ENCODE assay signal across 9 cellular contexts in the genomic region with DNA sequence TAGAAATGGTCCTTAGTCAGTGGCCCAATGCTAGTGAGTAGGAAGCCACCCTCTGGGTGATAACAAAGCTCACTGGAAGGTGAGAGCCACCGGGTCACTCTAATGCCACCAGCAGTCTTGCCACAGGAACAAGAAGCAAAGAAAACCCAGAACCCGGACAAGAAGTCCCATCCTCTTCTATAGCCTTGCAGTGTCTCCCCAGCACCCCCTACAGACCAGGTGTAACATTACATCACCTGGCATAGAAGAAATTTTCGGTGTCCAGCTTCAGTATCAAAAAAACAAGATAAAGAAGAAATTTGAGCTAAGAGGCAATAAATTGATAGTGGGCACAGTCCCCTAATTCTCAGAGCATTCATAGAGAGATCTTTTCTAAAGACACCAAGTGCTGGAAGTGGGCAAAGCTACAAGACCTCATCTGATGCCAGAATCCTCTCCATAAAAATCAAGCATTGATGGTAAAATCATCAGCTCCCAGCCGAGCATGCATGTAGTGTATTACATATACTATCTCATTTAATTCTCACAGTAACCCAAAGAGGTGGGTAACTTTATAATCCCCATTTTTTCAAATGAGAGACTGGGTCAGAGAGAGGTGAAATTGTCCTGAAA.
DNase-seq lines count a peak whose midpoint lies in the region; ATAC-seq and TF ChIP-seq lines count a peak whose summit lies in the region.
"Had no signal": no experiment of that assay in that cellular context is flagged by ENCODE, and none has a peak within 500 bp of the region (broad histone marks: within the 10 kb centered on the region; RNA-seq: fewer than 3 reads in every experiment).

No MANE protein-coding gene starts in this region.

- no peaks in the 10 kb centered on the region for H3K9me3 Mint-ChIP-seq in CD8-positive, alpha-beta T cell

- no peaks in the 10 kb centered on the region for H3K4me1 Mint-ChIP-seq in CD8-positive, alpha-beta T cell (ENCODE audit: low read depth)

- DNase-seq in CD8-positive, alpha-beta T cell, result no peak
- DNase-seq in GM13976 (ENCODE audit: low spot score) (peak; percentile 56), T-helper 9 cell (peak; percentile 14), iPS-NIHi7 (ENCODE audit: extremely low spot score) (peak; percentile 81), occipital lobe (lab: John Stamatoyannopoulos, UW) (no peak)

- no peaks in the 10 kb centered on the region for H3K27me3 ChIP-seq in CD8-positive, alpha-beta T cell (ENCODE audit: insufficient read depth, low read length)

- no peaks in the 10 kb centered on the region for H3K36me3 ChIP-seq in CD8-positive, alpha-beta T cell (ENCODE audit: insufficient read depth, low read length)

- no peak for ATAC-seq in CD8-positive, alpha-beta T cell
- ATAC-seq in GM18502 (IDR thresholded peaks at IDR 0.05; ENCODE audit: poor library complexity, unreplicated experiment) (no peak), HG03280 (IDR thresholded peaks at IDR 0.05; ENCODE audit: unreplicated experiment) (no peak), HG03442 (IDR thresholded peaks at IDR 0.05; ENCODE audit: unreplicated experiment) (no peak)
- ATAC-seq: left colon had no signal

- no peaks in the 10 kb centered on the region for H3K36me3 Mint-ChIP-seq in CD8-positive, alpha-beta T cell

- no peak overlapping the region for H3K4me3 ChIP-seq in CD8-positive, alpha-beta T cell (ENCODE audit: low read depth, low read length)

- in situ Hi-C loops in GM13976 (cut with MboI; ENCODE audit: low sequenced_read_pairs, unreplicated experiment), result no loop called here

- POLR2A ChIA-PET in CD8-positive, alpha-beta T cell (lab: Charles Lee), result no interaction called here

- CTCF ChIA-PET in CD8-positive, alpha-beta T cell (lab: Charles Lee), result interaction anchor here (1.0 kb wide), 1 partner anchor 17 kb away, joined by 3 read pairs; no protein-coding TSS in a partner anchor

- H3K27me3 Mint-ChIP-seq in CD8-positive, alpha-beta T cell (ENCODE audit: low read depth), result peaks cover 13% of the 10 kb centered on the region

- no peaks in the 10 kb centered on the region for H3K4me1 ChIP-seq in CD8-positive, alpha-beta T cell (ENCODE audit: insufficient read depth, low read length)

- H3K9me3 ChIP-seq in CD8-positive, alpha-beta T cell (ENCODE audit: low read length), result no peaks in the 10 kb centered on the region

- intact Hi-C loops in CD8-positive, alpha-beta T cell (cut with DNase I, micrococcal nuclease), result loop anchor here (5.0 kb wide), 1 partner anchor 995 kb away; the partner anchor contains the start of gene PTPRU (in 2 of the 2)

- H3K27ac ChIP-seq in CD8-positive, alpha-beta T cell (ENCODE audit: low read depth, low read length), result no peak overlapping the region

- peak; percentile 44 for TF ChIP-seq CTCF in CD8-positive, alpha-beta T cell (IDR thresholded peaks at IDR 0.05)
- peak; percentile 57 for TF ChIP-seq CTCF in GM13976 (IDR thresholded peaks at IDR 0.05; ENCODE audit: borderline replicate concordance, control extremely low read depth, extremely low read depth, insufficient read depth, missing control alignments)

- no peak overlapping the region for H3K4me3 Mint-ChIP-seq in CD8-positive, alpha-beta T cell

- H3K27ac Mint-ChIP-seq in CD8-positive, alpha-beta T cell, result no peak overlapping the region

Comparison
In these comparisons a context has a peak if more than half of its experiments do, and no peak if none do; other contexts are left out.
1. DNase-seq: peak in GM13976 (single experiment), T-helper 9 cell (single experiment) and iPS-NIHi7 (single experiment); none in CD8-positive, alpha-beta T cell (0 of 7) and occipital lobe (single experiment).